In the genomic region with DNA sequence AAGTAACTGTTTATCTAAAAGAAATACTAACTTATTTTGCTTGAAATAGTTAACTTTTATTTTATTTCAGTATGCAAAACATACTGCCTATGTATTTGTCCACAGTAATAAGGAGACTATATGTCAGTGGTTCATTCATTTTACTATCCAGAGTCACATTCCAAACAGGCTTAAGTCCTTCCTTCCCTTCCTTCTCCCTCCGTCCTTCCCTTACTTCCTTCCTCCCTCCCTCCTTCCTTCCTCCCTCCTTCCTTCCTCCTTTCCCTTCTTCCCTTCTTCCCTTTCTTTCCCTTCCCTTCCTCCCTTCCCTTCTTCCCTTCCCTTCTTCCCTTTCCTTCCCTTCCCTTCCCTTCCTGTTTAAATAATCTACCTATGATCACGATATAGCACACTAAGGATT, we compare ENCODE assay signal across 6 cellular contexts.
"Had no signal": no experiment of that assay in that cellular context is flagged by ENCODE, and none has a peak within 500 bp of the region (broad histone marks: within the 10 kb centered on the region; RNA-seq: fewer than 3 reads in every experiment).

No MANE protein-coding gene starts in this region.

- H3K9ac ChIP-seq: GM23248 had no signal

- H3K4me1 ChIP-seq: HAP-1 had no signal

- H3K36me3 ChIP-seq: HAP-1 had no signal

- H2AFZ ChIP-seq: GM23248 had no signal

- H3K9me3 ChIP-seq: HAP-1 had no signal

- DNase-seq: GM23248, H7, KG1 had no signal

- FAIRE-seq: HTR-8/SVneo had no signal

- H3K27ac ChIP-seq: GM23248 had no signal

- H3K4me3 ChIP-seq: GM23248, HAP-1 had no signal

- ATAC-seq: HCT116 had no signal
